Comparison of ENCODE assay signal across 16 cellular contexts in genomic region chr9:17761984-17762676, GRCh38.
"Had no signal": no experiment of that assay in that cellular context is flagged by ENCODE, and none has a peak within 500 bp of the region (broad histone marks: within the 10 kb centered on the region; RNA-seq: fewer than 3 reads in every experiment).

No MANE protein-coding gene starts in this region.

- H3K27me3 ChIP-seq: body of pancreas, gastroesophageal sphincter, right lobe of liver, spleen, tibial nerve, vagina had no signal

- H3K9me3 ChIP-seq: body of pancreas, gastroesophageal sphincter, psoas muscle, right lobe of liver, spleen, tibial nerve, vagina had no signal

- DNase-seq: activated CD4-positive, CD25-positive, alpha-beta regulatory T cell; activated effector memory CD4-positive, alpha-beta T cell treated with Interleukin-2 at 50 U/mL for 16 hours; activated T-cell treated with anti-CD3 and anti-CD28 coated beads, Interleukin-2, amount 50 U/mL, for 1 hour; amniotic stem cell; body of pancreas; central memory CD4-positive, alpha-beta T cell; mesendoderm; psoas muscle; right lobe of liver; spleen; stimulated activated CD4-positive, alpha-beta T cell treated with anti-CD3 and anti-CD28 coated beads, Interleukin-2, amount 100 ng/mL, for 24 hours; stimulated activated naive B cell treated with anti-CD40 and anti-IgM and Interleukin-4, amounts not matched to agents 10 μg/mL and 1 μg/mL and 100 μg/mL, for 72 hours had no signal

- H3K4me3 ChIP-seq: body of pancreas, gastroesophageal sphincter, psoas muscle, right lobe of liver, spleen, tibial nerve, vagina had no signal

- H3K36me3 ChIP-seq: gastroesophageal sphincter, right lobe of liver, spleen, tibial nerve, vagina had no signal

- ATAC-seq: activated naive CD4-positive, alpha-beta T cell treated with anti-CD3 and anti-CD28 coated beads, Interleukin-2, amount 50 U/mL, for 72 hours; body of pancreas; gastroesophageal sphincter; psoas muscle; right lobe of liver had no signal

- H3K27ac ChIP-seq: body of pancreas, gastroesophageal sphincter, psoas muscle, right lobe of liver, spleen, tibial nerve, vagina had no signal

- H3K4me1 ChIP-seq: body of pancreas, gastroesophageal sphincter, psoas muscle, right lobe of liver, spleen, tibial nerve, vagina had no signal
